In the genomic region with DNA sequence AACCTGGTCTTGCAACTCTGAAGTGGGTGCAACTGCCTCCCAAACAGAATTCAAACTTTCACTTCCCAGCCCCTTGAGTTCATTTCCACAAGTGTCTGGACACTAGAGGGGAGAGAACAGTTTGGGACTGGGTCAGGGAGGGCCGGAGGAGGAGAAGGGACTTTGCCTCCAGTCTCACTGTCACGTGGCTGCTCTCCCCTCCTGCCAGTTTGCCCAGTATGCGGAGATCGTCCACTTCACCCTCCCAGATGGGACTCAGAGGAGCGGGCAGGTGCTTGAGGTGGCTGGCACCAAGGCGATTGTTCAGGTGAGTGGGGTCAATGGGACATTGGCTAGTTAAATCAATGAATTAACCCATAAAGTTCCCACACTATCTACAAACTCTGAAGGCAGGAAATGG, we compare ENCODE assay signal across 19 cellular contexts. TPM values are rescaled to one million over a fixed set of nuclear protein-coding genes. Genes with fewer than 3 reads are reported as not detected.
A peak's percentile ranks its signal among the peaks of the same experiment; 100 is the strongest.
DNase-seq lines count a peak whose midpoint lies in the region; ATAC-seq, FAIRE-seq and TF ChIP-seq lines count a peak whose summit lies in the region.
"Had no signal": no experiment of that assay in that cellular context is flagged by ENCODE, and none has a peak within 500 bp of the region (broad histone marks: within the 10 kb centered on the region; RNA-seq: fewer than 3 reads in every experiment).

No MANE protein-coding gene starts in this region.

- H3F3A ChIP-seq in Loucy (ENCODE audit: low read depth) = no peaks in the 10 kb centered on the region

- peak overlapping the region; percentile 22 for H3K9ac ChIP-seq in Loucy (ENCODE audit: low read depth, low read length, poor library complexity, severe bottlenecking)

- no peak overlapping the region for H3K4me3 Mint-ChIP-seq in activated CD4-positive, alpha-beta T cell treated with anti-CD3 and anti-CD28 coated beads, Interleukin-2, amount 10 ng/mL, durations not matched to agents 24 days and 14 days
- H3K4me3 Mint-ChIP-seq: CD14-positive monocyte had no signal

- H3K27me3 Mint-ChIP-seq in activated CD4-positive, alpha-beta T cell treated with anti-CD3 and anti-CD28 coated beads, Interleukin-2, amount 10 ng/mL, durations not matched to agents 24 days and 14 days = peaks cover 34% of the 10 kb centered on the region

- H3K9me3 ChIP-seq in Loucy (ENCODE audit: insufficient read depth, low read depth, low read length) (no peaks in the 10 kb centered on the region), left lung (no peaks in the 10 kb centered on the region), small intestine (ENCODE audit: control insufficient read depth, low read depth) (no peaks in the 10 kb centered on the region)
- H3K9me3 ChIP-seq: Caco-2, HAP-1 had no signal

- peak; percentile 46 for DNase-seq in activated CD4-positive, alpha-beta T cell treated with anti-CD3 and anti-CD28 coated beads, Interleukin-2, amount 10 ng/mL, durations not matched to agents 24 days and 14 days
- DNase-seq in activated CD4-positive, alpha-beta T cell treated with anti-CD3 and anti-CD28 coated beads for 1 hour = no peak
- DNase-seq in left lung (no peak), small intestine (peak; percentile 37), erythroblast (lab: John Stamatoyannopoulos, UW) (no peak)
- no peak for DNase-seq in stimulated activated naive CD4-positive, alpha-beta T cell (lab: John Stamatoyannopoulos, UW)
- DNase-seq: Caco-2, NCI-H1417 treated with DMSO at 0.1 percent for 48 hours, NCI-H2029 treated with DMSO at 0.1 percent for 48 hours, NCI-H510A treated with DMSO at 0.1 percent for 48 hours, OCI-M1, RPMI8226 had no signal

- ATAC-seq in left lung (peak; percentile 35), HG03095 (IDR thresholded peaks at IDR 0.05; ENCODE audit: unreplicated experiment) (no peak)
- ATAC-seq: GM12878 had no signal

- H3K36me3 ChIP-seq in Loucy (ENCODE audit: insufficient read depth, low read length) (no peaks in the 10 kb centered on the region), left lung (no peaks in the 10 kb centered on the region), small intestine (ENCODE audit: control insufficient read depth in 2 of 2, insufficient read depth in 2 of 2, low read length in 2 of 2) (no peaks in the 10 kb centered on the region)
- H3K36me3 ChIP-seq: HAP-1 had no signal

- TF ChIP-seq CTCF in Loucy (conservative IDR thresholded peaks at IDR 0.05; ENCODE audit: low read length) (no peak), left lung (IDR thresholded peaks at IDR 0.05) (no peak)

- no peak overlapping the region for H2AFZ ChIP-seq in Loucy (ENCODE audit: low read length)

- H3K9me2 ChIP-seq in Loucy (replicated peaks; ENCODE audit: low read depth, low read length) = no peaks in the 10 kb centered on the region

- H3K4me3 ChIP-seq in Loucy (ENCODE audit: low read length, poor library complexity, severe bottlenecking) (peak overlapping the region; percentile 28), left lung (no peak overlapping the region), small intestine (ENCODE audit: low read depth in 1 of 2, low read length in 2 of 2) (no peak overlapping the region)
- H3K4me3 ChIP-seq: GM12878, HAP-1 had no signal

- H3K36me3 Mint-ChIP-seq in activated CD4-positive, alpha-beta T cell treated with anti-CD3 and anti-CD28 coated beads, Interleukin-2, amount 10 ng/mL, durations not matched to agents 24 days and 14 days (ENCODE audit: low read depth) = no peaks in the 10 kb centered on the region
- H3K36me3 Mint-ChIP-seq: CD14-positive monocyte had no signal

- H3K9me3 Mint-ChIP-seq in activated CD4-positive, alpha-beta T cell treated with anti-CD3 and anti-CD28 coated beads, Interleukin-2, amount 10 ng/mL, durations not matched to agents 24 days and 14 days = no peaks in the 10 kb centered on the region
- H3K9me3 Mint-ChIP-seq: IgD-negative memory B cell had no signal

- H3K4me1 Mint-ChIP-seq in activated CD4-positive, alpha-beta T cell treated with anti-CD3 and anti-CD28 coated beads, Interleukin-2, amount 10 ng/mL, durations not matched to agents 24 days and 14 days = peaks cover 2% of the 10 kb centered on the region

- H3K27me3 ChIP-seq in Loucy (ENCODE audit: insufficient read depth, low read length, poor library complexity, severe bottlenecking) (no peaks in the 10 kb centered on the region), left lung (peaks cover 0 to 67% of the 10 kb centered on the region in 2 donors), small intestine (ENCODE audit: control insufficient read depth in 2 of 2, insufficient read depth in 2 of 2, low read length in 2 of 2) (peaks cover 0 to 5% of the 10 kb centered on the region in 2 donors)

- no peaks in the 10 kb centered on the region for H3K79me2 ChIP-seq in Loucy (ENCODE audit: insufficient read depth, low read length)

- H3K4me1 ChIP-seq in Loucy (ENCODE audit: insufficient read depth, low read length, poor library complexity, severe bottlenecking) (peaks cover 22% of the 10 kb centered on the region), left lung (no peaks in the 10 kb centered on the region), small intestine (ENCODE audit: control insufficient read depth in 2 of 2, insufficient read depth in 1 of 2, low read depth in 1 of 2, low read length in 1 of 2) (peaks cover 0 to 4% of the 10 kb centered on the region in 2 donors)
- H3K4me1 ChIP-seq: HAP-1 had no signal

- H3K27ac ChIP-seq in left lung = no peak overlapping the region
- no peak overlapping the region for H3K27ac ChIP-seq in small intestine (ENCODE audit: low read depth in 1 of 2, low read length in 1 of 2)

- peak overlapping the region; percentile 59 for H3K4me2 ChIP-seq in Loucy (ENCODE audit: low read depth, low read length, poor library complexity, severe bottlenecking)

- 23 to 50% (median 46%) methylated on average over 6 of the region's 6 CpGs for WGBS in small intestine, 3 donors

- TF ChIP-seq POLR2A in erythroblast (IDR thresholded peaks at IDR 0.05; ENCODE audit: low read length) = no peak

- H4K20me1 ChIP-seq in Loucy (ENCODE audit: insufficient read depth, low read length, poor library complexity, severe bottlenecking) = no peaks in the 10 kb centered on the region

- no peak for FAIRE-seq in small intestine (lab: Jason Lieb, UNC)
- FAIRE-seq: GM12878 had no signal

- no peak overlapping the region for H3K27ac Mint-ChIP-seq in activated CD4-positive, alpha-beta T cell treated with anti-CD3 and anti-CD28 coated beads, Interleukin-2, amount 10 ng/mL, durations not matched to agents 24 days and 14 days
- H3K27ac Mint-ChIP-seq: IgD-negative memory B cell had no signal

- intact Hi-C loops in activated CD4-positive, alpha-beta T cell treated with anti-CD3 and anti-CD28 coated beads, Interleukin-2, amount 10 ng/mL, durations not matched to agents 24 days and 14 days (cut with micrococcal nuclease) = no loop called here
- intact Hi-C loops in left lung (cut with DNase I) = no loop called here

RNA-seq across cellular contexts. Expression of a gene that starts 20.6 kb away (rescaled TPM):
- not detected in 2 replicates for total RNA-seq in activated CD4-positive, alpha-beta T cell treated with anti-CD3 and anti-CD28 coated beads, Interleukin-2, amount 10 ng/mL, durations not matched to agents 24 days and 14 days
- under 1 TPM; 0.52 to 0.96 TPM for total RNA-seq in left lung
- 1 to 10 TPM; 2.1 to 2.4 (median 2.2) TPM for polyA plus RNA-seq in small intestine
- total RNA-seq: A172, GM12878 had no signal
- polyA plus RNA-seq: CD14-positive monocyte, IgD-negative memory B cell had no signal

RNA-seq across cellular contexts. Expression of a gene that starts 22.1 kb away (rescaled TPM):
- total RNA-seq in activated CD4-positive, alpha-beta T cell treated with anti-CD3 and anti-CD28 coated beads, Interleukin-2, amount 10 ng/mL, durations not matched to agents 24 days and 14 days = not detected in 2 replicates
- total RNA-seq in left lung = under 1 TPM; 0.76 to 0.89 TPM
- polyA plus RNA-seq in small intestine = under 1 TPM in 1 of 3 donors, not detected in 2; 0.21 TPM
- total RNA-seq: GM12878 had no signal
- polyA plus RNA-seq: CD14-positive monocyte, GM12878, IgD-negative memory B cell had no signal

RNA-seq across cellular contexts. Expression of a gene that starts 36.8 kb away (rescaled TPM):
- 81.7 and 88.8 TPM in 2 replicates for total RNA-seq in activated CD4-positive, alpha-beta T cell treated with anti-CD3 and anti-CD28 coated beads, Interleukin-2, amount 10 ng/mL, durations not matched to agents 24 days and 14 days
- total RNA-seq in left lung = 10 to 100 TPM; 63.8 to 72.3 TPM
- 10 to 100 TPM in 2 of 3 donors, 1 to 10 TPM in 1; 9.8 to 49.8 (median 14.3) TPM for polyA plus RNA-seq in small intestine

RNA-seq across cellular contexts. Expression of a gene that starts 57.5 kb away (rescaled TPM):
- total RNA-seq in activated CD4-positive, alpha-beta T cell treated with anti-CD3 and anti-CD28 coated beads, Interleukin-2, amount 10 ng/mL, durations not matched to agents 24 days and 14 days = not detected in 2 replicates
- total RNA-seq in left lung = 1 to 10 TPM in 1 of 2 donors, under 1 TPM in 1; 0.71 to 1.3 TPM
- polyA plus RNA-seq in small intestine = 1 to 10 TPM in 2 of 3 donors, under 1 TPM in 1; 0.39 to 1.1 (median 1.1) TPM
- total RNA-seq: GM12878 had no signal
- polyA plus RNA-seq: CD14-positive monocyte, GM12878, IgD-negative memory B cell had no signal

Comparison
In these comparisons a context has a peak if more than half of its experiments do, and no peak if none do; other contexts are left out.
1. DNase-seq: peak in activated CD4-positive, alpha-beta T cell treated with anti-CD3 and anti-CD28 coated beads, Interleukin-2, amount 10 ng/mL, durations not matched to agents 24 days and 14 days (single experiment) and small intestine (single experiment); none in activated CD4-positive, alpha-beta T cell treated with anti-CD3 and anti-CD28 coated beads for 1 hour (single experiment), left lung (0 of 2), stimulated activated naive CD4-positive, alpha-beta T cell (0 of 6) and erythroblast (0 of 2).